ENCODE assay signal across 36 cellular contexts in genomic region chr19:5215431-5215830, GRCh38.
"Had no signal": no experiment of that assay in that cellular context is flagged by ENCODE, and none has a peak within 500 bp of the region (broad histone marks: within the 10 kb centered on the region; RNA-seq: fewer than 3 reads in every experiment).

No MANE protein-coding gene starts in this region.

- H3K9me3 Mint-ChIP-seq: activated B cell treated with CpG ODN at 0.5 μM for 24 hours; activated CD4-positive, alpha-beta memory T cell treated with anti-CD3 and anti-CD28 coated beads for 36 hours; activated CD8-positive, alpha-beta T cell treated with anti-CD3 and anti-CD28 coated beads for 36 hours; activated naive CD4-positive, alpha-beta T cell treated with anti-CD3 and anti-CD28 coated beads for 36 hours; activated naive CD8-positive, alpha-beta T cell treated with anti-CD3 and anti-CD28 coated beads, Interleukin-2, amount 50 U/mL, for 24 hours; activated T-helper 17 cell treated with anti-CD3 and anti-CD28 coated beads, Interleukin-2, amount 50 U/mL, for 72 hours; central memory CD8-positive, alpha-beta T cell; T-cell had no signal

- H3K4me1 Mint-ChIP-seq: activated CD4-positive, alpha-beta T cell treated with anti-CD3 and anti-CD28 coated beads, Interleukin-2, amount 10 ng/mL, durations not matched to agents 24 days and 14 days; activated T-helper 17 cell treated with anti-CD3 and anti-CD28 coated beads, Interleukin-2, amount 50 U/mL, for 72 hours; brain; central memory CD8-positive, alpha-beta T cell had no signal

- H3K36me3 Mint-ChIP-seq: activated CD4-positive, alpha-beta memory T cell treated with anti-CD3 and anti-CD28 coated beads for 36 hours; activated naive CD8-positive, alpha-beta T cell treated with anti-CD3 and anti-CD28 coated beads, Interleukin-2, amount 10 ng/mL, durations not matched to agents 7 days and 5 days; brain had no signal

- DNase-seq: activated B cell treated with CpG ODN at 0.5 μM for 24 hours; activated CD4-positive, alpha-beta memory T cell treated with anti-CD3 and anti-CD28 coated beads for 36 hours; activated CD4-positive, alpha-beta T cell treated with anti-CD3 and anti-CD28 coated beads for 4 hours; activated CD4-positive, alpha-beta T cell treated with anti-CD3 and anti-CD28 coated beads, Interleukin-2, amount 10 ng/mL, durations not matched to agents 24 days and 14 days; activated CD4-positive, alpha-beta T cell treated with anti-CD3 and anti-CD28 coated beads, Interleukin-2, amount 50 U/mL, for 1 hour; activated CD4-positive, alpha-beta T cell treated with anti-CD3 and anti-CD28 coated beads, Interleukin-2, amount 50 U/mL, for 4 hours; activated CD4-positive, CD25-positive, alpha-beta regulatory T cell treated with anti-CD3 and anti-CD28 coated beads, Interleukin-2, amount 50 U/mL, for 72 hours; activated CD8-positive, alpha-beta memory T cell treated with anti-CD3 and anti-CD28 coated beads, Interleukin-2, amount 50 U/mL, for 4 hours; activated CD8-positive, alpha-beta T cell treated with anti-CD3 and anti-CD28 coated beads for 36 hours; activated effector memory CD4-positive, alpha-beta T cell treated with anti-CD3 and anti-CD28 coated beads, Interleukin-2, amount 50 U/mL, for 16 hours; activated gamma-delta T cell treated with Interleukin-2 at 50 U/mL for 16 hours; activated naive CD4-positive, alpha-beta T cell; activated naive CD4-positive, alpha-beta T cell treated with anti-CD3 and anti-CD28 coated beads for 36 hours; activated naive CD4-positive, alpha-beta T cell treated with anti-CD3 and anti-CD28 coated beads, Interleukin-2, amount 50 U/mL, for 16 hours; activated naive CD8-positive, alpha-beta T cell treated with anti-CD3 and anti-CD28 coated beads, Interleukin-2, amount 10 ng/mL, durations not matched to agents 7 days and 5 days; activated naive CD8-positive, alpha-beta T cell treated with anti-CD3 and anti-CD28 coated beads, Interleukin-2, amount 50 U/mL, for 24 hours; activated T-cell treated with anti-CD3 and anti-CD28 coated beads for 4 hours; activated T-cell treated with anti-CD3 and anti-CD28 coated beads, Interleukin-2, amount 50 U/mL, for 1 hour; activated T-cell treated with anti-CD3 and anti-CD28 coated beads, Interleukin-2, amount 50 U/mL, for 4 hours; activated T-cell treated with anti-CD3 and anti-CD28 coated beads, Interleukin-2, amount 50 U/mL, for 72 hours; amygdala; anterior cingulate cortex; caudate nucleus; cerebellar nuclear complex; T-cell; T-helper 2 cell; T-helper 9 cell had no signal

- H3K27me3 Mint-ChIP-seq: activated B cell treated with CpG ODN at 0.5 μM for 24 hours; activated CD4-positive, alpha-beta memory T cell treated with anti-CD3 and anti-CD28 coated beads for 36 hours; activated CD4-positive, alpha-beta T cell treated with anti-CD3 and anti-CD28 coated beads, Interleukin-2, amount 10 ng/mL, durations not matched to agents 24 days and 14 days; activated CD8-positive, alpha-beta T cell treated with anti-CD3 and anti-CD28 coated beads for 36 hours; activated naive CD8-positive, alpha-beta T cell; activated naive CD8-positive, alpha-beta T cell treated with anti-CD3 and anti-CD28 coated beads, Interleukin-2, amount 10 ng/mL, durations not matched to agents 7 days and 5 days; activated naive CD8-positive, alpha-beta T cell treated with anti-CD3 and anti-CD28 coated beads, Interleukin-2, amount 50 U/mL, for 24 hours; activated T-helper 17 cell treated with anti-CD3 and anti-CD28 coated beads, Interleukin-2, amount 50 U/mL, for 72 hours had no signal

- H3K4me3 Mint-ChIP-seq: activated CD4-positive, alpha-beta memory T cell treated with anti-CD3 and anti-CD28 coated beads for 36 hours; activated CD4-positive, alpha-beta T cell treated with anti-CD3 and anti-CD28 coated beads, Interleukin-2, amount 10 ng/mL, durations not matched to agents 24 days and 14 days; activated CD8-positive, alpha-beta T cell treated with anti-CD3 and anti-CD28 coated beads for 36 hours; activated naive CD4-positive, alpha-beta T cell treated with anti-CD3 and anti-CD28 coated beads for 36 hours; activated naive CD8-positive, alpha-beta T cell; activated naive CD8-positive, alpha-beta T cell treated with anti-CD3 and anti-CD28 coated beads, Interleukin-2, amount 10 ng/mL, durations not matched to agents 7 days and 5 days; activated naive CD8-positive, alpha-beta T cell treated with anti-CD3 and anti-CD28 coated beads, Interleukin-2, amount 50 U/mL, for 24 hours; activated T-cell treated with anti-CD3 and anti-CD28 coated beads, Interleukin-2, amount 50 U/mL, for 4 hours; activated T-cell treated with anti-CD3 and anti-CD28 coated beads, Interleukin-2, amount 50 U/mL, for 72 hours; activated T-helper 1 cell treated with anti-CD3 and anti-CD28 coated beads, Interleukin-12 subunit alpha, Interleukin-12 subunit beta, Interleukin-2, Interleukin-4 antibody, amounts not matched to agents 30 ng/mL and 10 ng/mL and 1 ng/mL, durations not matched to agents 14 hours and 24 hours and 36 hours; activated T-helper 17 cell treated with anti-CD3 and anti-CD28 coated beads, Interleukin-2, amount 50 U/mL, for 72 hours; brain; central memory CD8-positive, alpha-beta T cell; T-cell; T-helper 2 cell treated with Interferon-gamma antibody and Interleukin-4, amounts not matched to agents 5 μg/mL and 100 μg/mL, for 36 hours had no signal

- H3K4me1 ChIP-seq: ascending aorta had no signal

- H3K27ac Mint-ChIP-seq: activated CD4-positive, alpha-beta memory T cell treated with anti-CD3 and anti-CD28 coated beads for 36 hours; activated CD4-positive, alpha-beta T cell treated with anti-CD3 and anti-CD28 coated beads, Interleukin-2, amount 10 ng/mL, durations not matched to agents 24 days and 14 days; activated CD8-positive, alpha-beta T cell treated with anti-CD3 and anti-CD28 coated beads for 36 hours; activated naive CD4-positive, alpha-beta T cell treated with anti-CD3 and anti-CD28 coated beads for 36 hours; activated naive CD8-positive, alpha-beta T cell; activated naive CD8-positive, alpha-beta T cell treated with anti-CD3 and anti-CD28 coated beads, Interleukin-2, amount 10 ng/mL, durations not matched to agents 7 days and 5 days; activated naive CD8-positive, alpha-beta T cell treated with anti-CD3 and anti-CD28 coated beads, Interleukin-2, amount 50 U/mL, for 24 hours; activated T-cell treated with anti-CD3 and anti-CD28 coated beads, Interleukin-2, amount 50 U/mL, for 72 hours; activated T-helper 1 cell treated with anti-CD3 and anti-CD28 coated beads, Interleukin-12 subunit alpha, Interleukin-12 subunit beta, Interleukin-2, Interleukin-4 antibody, amounts not matched to agents 30 ng/mL and 10 ng/mL and 1 ng/mL, durations not matched to agents 14 hours and 24 hours and 36 hours; activated T-helper 17 cell treated with anti-CD3 and anti-CD28 coated beads, Interleukin-2, amount 50 U/mL, for 72 hours; T-cell; T-helper 2 cell treated with Interferon-gamma antibody and Interleukin-4, amounts not matched to agents 5 μg/mL and 100 μg/mL, for 36 hours had no signal

- H3K9me3 ChIP-seq: ascending aorta had no signal

- H3K27ac ChIP-seq: ascending aorta, cardiac muscle cell, VCaP had no signal

- H3K4me3 ChIP-seq: ascending aorta, cardiac muscle cell had no signal

- H3K27me3 ChIP-seq: ascending aorta, cardiac muscle cell had no signal

- ATAC-seq: activated CD8-positive, alpha-beta T cell treated with anti-CD3 and anti-CD28 coated beads for 36 hours; activated naive CD8-positive, alpha-beta T cell treated with anti-CD3 and anti-CD28 coated beads, Interleukin-2, amount 50 U/mL, for 24 hours; activated T-cell treated with anti-CD3 and anti-CD28 coated beads, Interleukin-2, amount 50 U/mL, for 4 hours; activated T-cell treated with anti-CD3 and anti-CD28 coated beads, Interleukin-2, amount 50 U/mL, for 72 hours; activated T-helper 17 cell treated with anti-CD3 and anti-CD28 coated beads, Interleukin-2, amount 50 U/mL, for 72 hours; T-cell had no signal
